30 cellular contexts compared by ENCODE assay signal in genomic region chr4:122453384-122454000, GRCh38. TPM values are rescaled to one million over a fixed set of nuclear protein-coding genes. Genes with fewer than 3 reads are reported as not detected.
A peak's percentile ranks its signal among the peaks of the same experiment; 100 is the strongest.
DNase-seq lines count a peak whose midpoint lies in the region; ATAC-seq, FAIRE-seq and TF ChIP-seq lines count a peak whose summit lies in the region.
"Had no signal": no experiment of that assay in that cellular context is flagged by ENCODE, and none has a peak within 500 bp of the region (broad histone marks: within the 10 kb centered on the region; RNA-seq: fewer than 3 reads in every experiment).

No MANE protein-coding gene starts in this region.

- H3K4me1 ChIP-seq in SK-N-SH (ENCODE audit: control insufficient read depth in 1 of 2, insufficient read depth in 2 of 2, low read depth in 1 of 2, low read length in 1 of 2) = no peaks in the 10 kb centered on the region; a peak in 1 of 4 replicates
- H3K4me1 ChIP-seq in CD4-positive, alpha-beta memory T cell (ENCODE audit: insufficient read depth, low read length) = peaks cover 53% of the 10 kb centered on the region
- no peaks in the 10 kb centered on the region for H3K4me1 ChIP-seq in tibial artery
- H3K4me1 ChIP-seq: body of pancreas, Peyer's patch, sigmoid colon had no signal

- H3K9me2 ChIP-seq in SK-N-SH = no peaks in the 10 kb centered on the region

- no peak for ATAC-seq in SK-N-SH treated with all-trans-retinoic acid at 6 μM for 48 hours
- peak; percentile 38 for ATAC-seq in activated T-helper 17 cell treated with anti-CD3 and anti-CD28 coated beads, Interleukin-2, amount 50 U/mL, for 72 hours (replicated peaks)
- ATAC-seq: body of pancreas, heart left ventricle, K562, left colon had no signal

- no peaks in the 10 kb centered on the region for H3F3A ChIP-seq in SK-N-SH (replicated peaks; ENCODE audit: insufficient read depth)

- intact Hi-C loops in CD4-positive, alpha-beta memory T cell (cut with micrococcal nuclease) = loop anchor here (10.0 kb wide), 2 partner anchors 261 to 629 kb away; partner anchors contain the start of gene CCNA2
- intact Hi-C loops in tibial artery (cut with DNase I; ENCODE audit: low total_unique reads) = no loop called here

- H3K36me3 ChIP-seq in SK-N-SH (replicated peaks in 1 of 2; ENCODE audit: control insufficient read depth in 1 of 2, insufficient read depth in 2 of 2, low read length in 1 of 2) (no peaks in the 10 kb centered on the region), tibial artery (no peaks in the 10 kb centered on the region)
- H3K36me3 ChIP-seq in CD4-positive, alpha-beta memory T cell (ENCODE audit: insufficient read depth, low read length) = no peaks in the 10 kb centered on the region
- H3K36me3 ChIP-seq: heart left ventricle, Peyer's patch, sigmoid colon had no signal

- no peaks in the 10 kb centered on the region for H3K9me3 Mint-ChIP-seq in CD4-positive, alpha-beta memory T cell
- H3K9me3 Mint-ChIP-seq in activated T-helper 17 cell treated with anti-CD3 and anti-CD28 coated beads, Interleukin-2, amount 50 U/mL, for 72 hours = no peaks in the 10 kb centered on the region

- no peaks in the 10 kb centered on the region for H3K79me2 ChIP-seq in SK-N-SH (ENCODE audit: insufficient read depth)

- TF ChIP-seq RAD21 in SK-N-SH (IDR thresholded peaks at IDR 0.05; ENCODE audit: low read length) = no peak

- no peaks in the 10 kb centered on the region for H3K36me3 Mint-ChIP-seq in CD4-positive, alpha-beta memory T cell
- peaks cover 56% of the 10 kb centered on the region for H3K36me3 Mint-ChIP-seq in activated T-helper 17 cell treated with anti-CD3 and anti-CD28 coated beads, Interleukin-2, amount 50 U/mL, for 72 hours (ENCODE audit: low read depth)

- TF ChIP-seq CTCF in SK-N-SH (IDR thresholded peaks at IDR 0.05) = no peak
- TF ChIP-seq CTCF in tibial artery (IDR thresholded peaks at IDR 0.05) = no peak

- H4K20me1 ChIP-seq in SK-N-SH (ENCODE audit: insufficient read depth) = no peaks in the 10 kb centered on the region

- H3K4me3 Mint-ChIP-seq in CD4-positive, alpha-beta memory T cell = peak overlapping the region in 5 of 8 donors; percentile 41 to 65 (median 48)
- peak overlapping the region; percentile 82 for H3K4me3 Mint-ChIP-seq in activated T-helper 17 cell treated with anti-CD3 and anti-CD28 coated beads, Interleukin-2, amount 50 U/mL, for 72 hours

- POLR2A ChIA-PET in SK-N-SH (lab: Yijun Ruan, JAX) = no interaction called here
- POLR2A ChIA-PET in CD4-positive, alpha-beta memory T cell (lab: Charles Lee; ENCODE audit: partially characterized antibody) = interaction anchor here (1.3 kb wide), 1 partner anchor 124 kb away, joined by 5 read pairs; no protein-coding TSS in a partner anchor

- H3K27me3 Mint-ChIP-seq in CD4-positive, alpha-beta memory T cell = no peaks in the 10 kb centered on the region
- no peaks in the 10 kb centered on the region for H3K27me3 Mint-ChIP-seq in activated T-helper 17 cell treated with anti-CD3 and anti-CD28 coated beads, Interleukin-2, amount 50 U/mL, for 72 hours

- peak overlapping the region in 5 of 7 donors; percentile 15 to 63 (median 26) for H3K27ac Mint-ChIP-seq in CD4-positive, alpha-beta memory T cell
- peak overlapping the region; percentile 55 for H3K27ac Mint-ChIP-seq in activated T-helper 17 cell treated with anti-CD3 and anti-CD28 coated beads, Interleukin-2, amount 50 U/mL, for 72 hours

- DNase-seq in SK-N-SH (no peak), GM19238 (ENCODE audit: insufficient read length, low spot score) (no peak), NCI-H2081 (lab: John Stamatoyannopoulos, UW) (no peak), tibial artery (no peak)
- DNase-seq in CD4-positive, alpha-beta memory T cell = no peak
- DNase-seq: activated CD4-positive, alpha-beta T cell treated with anti-CD3 and anti-CD28 coated beads for 4 hours; activated CD8-positive, alpha-beta memory T cell treated with anti-CD3 and anti-CD28 coated beads, Interleukin-2, amount 50 U/mL, for 4 hours; AML-193; body of pancreas; HCEC 1CT; heart left ventricle; left colon; mesenchymal stem cell; NCI-H1436; NK-92 treated with Interleukin-12 subunit alpha and Interleukin-12 subunit beta, amount 100 ng/mL, for 24 hours; Peyer's patch; sigmoid colon; stimulated activated CD4-positive, alpha-beta T cell treated with anti-CD3 and anti-CD28 coated beads, Interleukin-15, amount 100 ng/mL, for 24 hours; trophoblast cell had no signal

- CTCF ChIA-PET in SK-N-SH (lab: Yijun Ruan, JAX) = interaction anchor here (0.9 kb wide), 1 partner anchor 125 kb away, joined by 3 read pairs; no protein-coding TSS in a partner anchor
- CTCF ChIA-PET in CD4-positive, alpha-beta memory T cell (lab: Charles Lee; ENCODE audit: partially characterized antibody) = interaction anchor here (1.3 kb wide), 2 partner anchors 26 to 124 kb away, joined by 3 to 8 read pairs; no protein-coding TSS in a partner anchor

- 3% methylated on average over 1 of the region's 1 CpG for WGBS in SK-N-SH (ENCODE audit: low lambda C conversion rate)

- peak overlapping the region; percentile 13; the same call in 1 of the 2 replicates for H2AFZ ChIP-seq in SK-N-SH (ENCODE audit: low read depth)

- peak; percentile 92 for FAIRE-seq in islet of Langerhans (lab: Jason Lieb, UNC)
- FAIRE-seq: GM12892, K562 had no signal

- 0 out of 2 replicates have a peak, but pooled peaks cover 6% of the 10 kb centered on the region for H3K27me3 ChIP-seq in SK-N-SH (ENCODE audit: insufficient read depth)
- H3K27me3 ChIP-seq in CD4-positive, alpha-beta memory T cell (ENCODE audit: insufficient read depth, low read length) = no peaks in the 10 kb centered on the region
- H3K27me3 ChIP-seq in tibial artery = peaks cover 0 to 2% of the 10 kb centered on the region in 2 donors
- H3K27me3 ChIP-seq: body of pancreas, heart left ventricle, Peyer's patch, sigmoid colon had no signal

- no peak overlapping the region for H3K9ac ChIP-seq in SK-N-SH

- no peak overlapping the region for H3K4me2 ChIP-seq in SK-N-SH

- TF ChIP-seq EP300 in SK-N-SH (IDR thresholded peaks at IDR 0.05; ENCODE audit: borderline replicate concordance in 1 of 2, low read depth in 1 of 2, low read length in 1 of 2) = no peak

- H3K4me1 Mint-ChIP-seq in CD4-positive, alpha-beta memory T cell = peaks cover 43 to 57% (median 48%) of the 10 kb centered on the region in 4 donors
- H3K4me1 Mint-ChIP-seq in activated T-helper 17 cell treated with anti-CD3 and anti-CD28 coated beads, Interleukin-2, amount 50 U/mL, for 72 hours = peaks cover 30% of the 10 kb centered on the region

- H3K27ac ChIP-seq in SK-N-SH (ENCODE audit: low read depth in 2 of 2, low read length in 1 of 2) = no peak overlapping the region
- H3K27ac ChIP-seq in CD4-positive, alpha-beta memory T cell (ENCODE audit: low read depth, low read length) = no peak overlapping the region
- H3K27ac ChIP-seq in tibial artery = no peak overlapping the region
- H3K27ac ChIP-seq: body of pancreas, heart left ventricle, Peyer's patch, sigmoid colon had no signal

- H3K9me3 ChIP-seq in SK-N-SH (no peaks in the 10 kb centered on the region), tibial artery (no peaks in the 10 kb centered on the region)
- H3K9me3 ChIP-seq in CD4-positive, alpha-beta memory T cell (ENCODE audit: control insufficient read depth in 1 of 2, low read length in 2 of 2) = no peaks in the 10 kb centered on the region
- H3K9me3 ChIP-seq: body of pancreas, heart left ventricle, Peyer's patch had no signal

- H3K4me3 ChIP-seq in SK-N-SH (ENCODE audit: low read depth in 2 of 2, low read length in 1 of 2) (no peak overlapping the region), tibial artery (no peak overlapping the region)
- no peak overlapping the region for H3K4me3 ChIP-seq in CD4-positive, alpha-beta memory T cell (ENCODE audit: low read length in 2 of 2)
- H3K4me3 ChIP-seq: body of pancreas, heart left ventricle, K562, Peyer's patch, sigmoid colon had no signal

TF ChIP-seq in SK-N-SH, 30 proteins besides CTCF, POLR2A, EP300 and RAD21 (continues in another document):
- TF ChIP-seq FOXJ3 (CRISPR knock-in tag; IDR thresholded peaks at IDR 0.05) = no peak
- no peak for TF ChIP-seq POLR2AphosphoS5 (IDR thresholded peaks at IDR 0.05; ENCODE audit: low read depth, low read length)

TF ChIP-seq in SK-N-SH treated with all-trans-retinoic acid at 6 μM for 48 hours, 23 proteins besides CTCF, POLR2A, EP300 and RAD21 (continues in another document):
- TF ChIP-seq SNAI2 (CRISPR knock-in tag; IDR thresholded peaks at IDR 0.05) = no peak
- no peak for TF ChIP-seq CSDC2 (CRISPR knock-in tag; IDR thresholded peaks at IDR 0.05)
- TF ChIP-seq ISL1 (CRISPR knock-in tag; IDR thresholded peaks at IDR 0.05) = no peak
- TF ChIP-seq ZNF565 (CRISPR knock-in tag; conservative IDR thresholded peaks at IDR 0.05; ENCODE audit: low read depth) = no peak
- TF ChIP-seq CREB5 (CRISPR knock-in tag; IDR thresholded peaks at IDR 0.05; ENCODE audit: low read depth) = no peak
- no peak for TF ChIP-seq ARNTL (CRISPR knock-in tag; IDR thresholded peaks at IDR 0.05; ENCODE audit: borderline replicate concordance, low read depth)
- TF ChIP-seq TOX (CRISPR knock-in tag; IDR thresholded peaks at IDR 0.05; ENCODE audit: borderline replicate concordance) = no peak
- no peak for TF ChIP-seq ZFP30 (CRISPR knock-in tag; IDR thresholded peaks at IDR 0.05)
- TF ChIP-seq OSR1 (CRISPR knock-in tag; IDR thresholded peaks at IDR 0.05) = no peak

RNA-seq across cellular contexts. Expression of gene IL2, which starts 3.0 kb away (rescaled TPM):
- polyA plus RNA-seq in SK-N-SH (2012; rRNA removed) = not detected in 2 replicates
- polyA plus RNA-seq in SK-N-SH (2012; cell fraction: cytosol; rRNA removed) = not detected in 2 replicates
- polyA plus RNA-seq in SK-N-SH (2012; cell fraction: nucleus; rRNA removed) = not detected in 2 replicates
- total RNA-seq in CD4-positive, alpha-beta memory T cell = 1 to 10 TPM in 1 of 2 experiments, under 1 TPM in 1; 0.67 to 2.0 TPM
- polyA plus RNA-seq in CD4-positive, alpha-beta memory T cell = 1 to 10 TPM in 1 of 2 donors, under 1 TPM in 1; 0.57 to 2.3 TPM
- 100 to 1,000 TPM in 1 of 2 donors, 1 to 10 TPM in 1; 1.6 to 233 TPM for total RNA-seq in activated T-helper 17 cell treated with anti-CD3 and anti-CD28 coated beads, Interleukin-2, amount 50 U/mL, for 72 hours
- total RNA-seq: A172, body of pancreas, chondrocyte, Daoy, heart left ventricle, HT1080, left colon, NCI-H460, Peyer's patch, posterior vena cava, sigmoid colon had no signal
- polyA plus RNA-seq: heart left ventricle had no signal
